Comparison of ENCODE assay signal across 16 cellular contexts in the genomic region with DNA sequence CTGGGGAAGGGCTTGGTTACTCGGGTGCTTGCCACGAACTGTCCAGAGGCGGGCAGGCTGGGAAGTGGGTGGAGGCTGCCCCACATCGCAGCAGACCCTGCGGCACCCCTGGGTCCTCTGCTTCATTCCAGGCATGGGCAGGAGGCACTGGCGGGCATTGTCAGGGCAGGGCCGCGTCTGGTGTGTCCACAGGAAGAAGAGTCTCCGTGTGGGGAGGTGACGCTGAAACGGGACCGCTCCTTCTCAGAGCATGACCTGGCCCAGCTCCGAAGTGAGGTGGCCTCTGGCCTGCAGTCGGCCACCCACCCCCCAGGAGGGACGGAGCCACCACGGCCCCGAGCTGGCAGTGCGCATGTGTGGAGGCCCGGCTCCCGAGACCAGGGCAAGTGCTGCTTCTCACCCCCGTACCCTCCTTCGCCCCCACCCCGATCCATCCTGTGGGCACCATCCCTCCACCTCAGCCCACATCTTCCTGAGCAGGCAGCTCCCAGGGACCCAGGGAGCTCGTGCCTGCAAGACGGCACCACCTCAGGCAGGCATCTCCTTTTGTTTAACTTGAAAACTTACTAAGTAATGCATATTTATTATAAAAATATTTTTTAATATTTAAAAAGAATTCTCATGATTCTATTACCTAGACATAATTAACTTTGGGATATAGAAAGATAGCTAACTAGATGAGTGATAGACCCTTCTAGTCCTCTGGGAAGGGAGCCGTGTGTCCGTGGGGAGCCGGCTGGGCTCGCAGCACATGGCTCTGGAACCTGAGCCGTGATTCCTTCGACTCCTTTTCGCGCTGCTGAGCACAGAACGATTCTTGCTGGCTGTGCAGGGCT. TPM values are rescaled to one million over a fixed set of nuclear protein-coding genes. Genes with fewer than 3 reads are reported as not detected.
A peak's percentile ranks its signal among the peaks of the same experiment; 100 is the strongest.
DNase-seq lines count a peak whose midpoint lies in the region; TF ChIP-seq lines count a peak whose summit lies in the region.
"Had no signal": no experiment of that assay in that cellular context is flagged by ENCODE, and none has a peak within 500 bp of the region (broad histone marks: within the 10 kb centered on the region; RNA-seq: fewer than 3 reads in every experiment).

No MANE protein-coding gene starts in this region.

- H3K9me3 Mint-ChIP-seq in nephron progenitor cell, result no peaks in the 10 kb centered on the region
- H3K9me3 Mint-ChIP-seq: CD4-positive, alpha-beta memory T cell; GM23338; H9 had no signal

- TF ChIP-seq CTCF in nephron progenitor cell (IDR thresholded peaks at IDR 0.05) (no peak), thyroid gland (IDR thresholded peaks at IDR 0.05) (no peak)

- H3K36me3 ChIP-seq in H7 (replicated peaks; ENCODE audit: control insufficient read depth, insufficient read depth, low read length), result no peaks in the 10 kb centered on the region; the same call in 1 of the 2 replicates
- H3K36me3 ChIP-seq in NT2/D1 (ENCODE audit: insufficient read depth, insufficient read length, low read length), result peaks cover 46% of the 10 kb centered on the region
- H3K36me3 ChIP-seq in thyroid gland, result no peaks in the 10 kb centered on the region
- H3K36me3 ChIP-seq: BLaER1 had no signal

- DNase-seq in H7 (peak; percentile 55), NT2/D1 (ENCODE audit: low read depth, low spot score) (no peak), nephron progenitor cell (peak; percentile 36), thyroid gland (peak; percentile 39 to 48), kidney tubule cell (ENCODE audit: low spot score) (no peak), GOT3 (lab: John Stamatoyannopoulos, UW) (no peak)
- no peak for DNase-seq in stimulated activated CD4-positive, alpha-beta T cell treated with anti-CD3 and anti-CD28 coated beads, Interleukin-4, amount 100 ng/mL, for 4 hours
- DNase-seq: 8988T; CD4-positive, alpha-beta memory T cell; DMS153; DMS79; GDM1; H9 had no signal

- H3K4me1 Mint-ChIP-seq in nephron progenitor cell, result peaks cover 40% of the 10 kb centered on the region
- H3K4me1 Mint-ChIP-seq: GM23338 had no signal

- no peaks in the 10 kb centered on the region for H3K27me3 Mint-ChIP-seq in nephron progenitor cell (ENCODE audit: low read depth, poor library complexity)
- H3K27me3 Mint-ChIP-seq: CD4-positive, alpha-beta memory T cell had no signal

- no peak for TF ChIP-seq POLR2A in thyroid gland (IDR thresholded peaks at IDR 0.05)

- no peaks in the 10 kb centered on the region for H3K9me3 ChIP-seq in NT2/D1 (ENCODE audit: insufficient read depth, low read length)
- no peaks in the 10 kb centered on the region for H3K9me3 ChIP-seq in thyroid gland
- H3K9me3 ChIP-seq: BLaER1 had no signal

- 85 to 89% methylated on average over 19 to 27 of the region's 34 CpGs for WGBS in thyroid gland, 2 donors

- H3K27ac Mint-ChIP-seq in nephron progenitor cell, result no peak overlapping the region
- H3K27ac Mint-ChIP-seq: CD14-positive monocyte; CD4-positive, alpha-beta memory T cell; GM23338 had no signal

- H3K9ac ChIP-seq in NT2/D1 (ENCODE audit: insufficient read length, low read depth), result peak overlapping the region; percentile 64
- H3K9ac ChIP-seq: BLaER1 had no signal

- intact Hi-C loops in thyroid gland (cut with DNase I), result no loop called here

- H3K4me3 Mint-ChIP-seq in nephron progenitor cell, result no peak overlapping the region
- H3K4me3 Mint-ChIP-seq: CD14-positive monocyte; CD4-positive, alpha-beta memory T cell; GM23338; H9 had no signal

- H3K4me1 ChIP-seq in NT2/D1 (ENCODE audit: insufficient read depth, insufficient read length), result peaks cover 14% of the 10 kb centered on the region
- H3K4me1 ChIP-seq in thyroid gland, result peaks cover 0 to 11% of the 10 kb centered on the region in 2 donors

- H3K4me3 ChIP-seq in H7 (ENCODE audit: insufficient read depth, low read depth, low read length) (no peak overlapping the region), NT2/D1 (ENCODE audit: insufficient read length, low read depth) (no peak overlapping the region), thyroid gland (replicated peaks in 1 of 3) (no peak overlapping the region)
- H3K4me3 ChIP-seq: BLaER1, GM23338 had no signal

- peaks cover 5% of the 10 kb centered on the region for H3K36me3 Mint-ChIP-seq in nephron progenitor cell (ENCODE audit: low read depth)
- H3K36me3 Mint-ChIP-seq: CD14-positive monocyte; CD4-positive, alpha-beta memory T cell had no signal

- no peak overlapping the region for H3K27ac ChIP-seq in thyroid gland
- H3K27ac ChIP-seq: BLaER1 had no signal

- no peaks in the 10 kb centered on the region for H3K27me3 ChIP-seq in H7 (ENCODE audit: control insufficient read depth, insufficient read depth, low read length)
- H3K27me3 ChIP-seq in NT2/D1 (ENCODE audit: insufficient read depth, insufficient read length), result no peaks in the 10 kb centered on the region
- H3K27me3 ChIP-seq in thyroid gland, result no peaks in the 10 kb centered on the region
- H3K27me3 ChIP-seq: BLaER1 had no signal

RNA-seq across cellular contexts. Expression of a gene that starts 14.2 kb away (rescaled TPM):
- total RNA-seq in H7 (2014; rRNA removed; shearing (Covaris generic)), result 70.5 and 71.8 TPM in 2 replicates
- total RNA-seq in thyroid gland, result 100 to 1,000 TPM; 144 to 266 (median 201) TPM

RNA-seq across cellular contexts. Expression of a gene that starts 30.9 kb away (rescaled TPM):
- 8.2 and 9.6 TPM in 2 replicates for total RNA-seq in H7 (2014; rRNA removed; shearing (Covaris generic))
- 10 to 100 TPM in 2 of 4 donors, 1 to 10 TPM in 2; 7.0 to 10.9 (median 9.5) TPM for total RNA-seq in thyroid gland

RNA-seq across cellular contexts. Expression of a gene that starts 42.7 kb away (rescaled TPM):
- total RNA-seq in H7 (2014; rRNA removed; shearing (Covaris generic)), result 51.9 and 52.0 TPM in 2 replicates
- 10 to 100 TPM in 1 of 4 donors, 1 to 10 TPM in 3; 2.3 to 10.3 (median 3.6) TPM for total RNA-seq in thyroid gland

RNA-seq across cellular contexts. Expression of a gene that starts 59.5 kb away (rescaled TPM):
- 5.6 and 6.5 TPM in 2 replicates for total RNA-seq in H7 (2014; rRNA removed; shearing (Covaris generic))
- 10 to 100 TPM in 2 of 4 donors, 1 to 10 TPM in 2; 7.7 to 16.2 (median 11.4) TPM for total RNA-seq in thyroid gland

Comparison
In these comparisons a context has a peak if more than half of its experiments do, and no peak if none do; other contexts are left out.
1. DNase-seq: peak in H7 (single experiment), nephron progenitor cell (single experiment) and thyroid gland (2 of 2); none in NT2/D1 (single experiment), stimulated activated CD4-positive, alpha-beta T cell treated with anti-CD3 and anti-CD28 coated beads, Interleukin-4, amount 100 ng/mL, for 4 hours (0 of 2), kidney tubule cell (single experiment) and GOT3 (single experiment).